Comparison of ENCODE assay signal across 31 cellular contexts in genomic region chr1:193649587-193649986, GRCh38.
"Had no signal": no experiment of that assay in that cellular context is flagged by ENCODE, and none has a peak within 500 bp of the region (broad histone marks: within the 10 kb centered on the region; RNA-seq: fewer than 3 reads in every experiment).

No MANE protein-coding gene starts in this region.

- H3K79me2 ChIP-seq: parathyroid adenoma had no signal

- H3K27ac ChIP-seq: neural progenitor cell, ovary, parathyroid adenoma, psoas muscle, skin epidermis, spleen, suprapubic skin, testis, tibial artery, transverse colon, upper lobe of right lung, uterus had no signal

- H3K9ac ChIP-seq: neural progenitor cell, parathyroid adenoma had no signal

- H3K36me3 ChIP-seq: neural progenitor cell, ovary, spleen, suprapubic skin, tibial artery, transverse colon, upper lobe of right lung, uterus had no signal

- H3K27me3 Mint-ChIP-seq: progenitor cell of endocrine pancreas; stimulated activated naive CD8-positive, alpha-beta T cell treated with anti-CD3 and anti-CD28 coated beads, Interleukin-15, amount 100 ng/mL, for 72 hours; type B pancreatic cell had no signal

- ATAC-seq: natural killer cell; psoas muscle; right cardiac atrium; sciatic nerve; stimulated activated memory B cell treated with anti-CD40 and anti-IgM and Interleukin-4, amounts not matched to agents 10 μg/mL and 1 μg/mL and 100 μg/mL, for 72 hours; stimulated activated naive CD8-positive, alpha-beta T cell treated with anti-CD3 and anti-CD28 coated beads, Interleukin-15, amount 100 ng/mL, for 72 hours; stimulated activated naive CD8-positive, alpha-beta T cell treated with anti-CD3 and anti-CD28 coated beads, Interleukin-15, Interleukin-2, amounts not matched to agents 100 U/mL and 50 U/mL, for 24 hours; upper lobe of right lung had no signal

- H3K36me3 Mint-ChIP-seq: neural progenitor cell, type B pancreatic cell had no signal

- H3K27me3 ChIP-seq: neural progenitor cell, ovary, spleen, suprapubic skin, testis, tibial artery, transverse colon, upper lobe of right lung, uterus had no signal

- H3K4me3 Mint-ChIP-seq: natural killer cell; nephron; neural progenitor cell; stimulated activated memory B cell treated with anti-CD40 and anti-IgM and Interleukin-4, amounts not matched to agents 10 μg/mL and 1 μg/mL and 100 μg/mL, for 72 hours; stimulated activated naive CD8-positive, alpha-beta T cell treated with anti-CD3 and anti-CD28 coated beads, Interleukin-15, amount 100 ng/mL, for 72 hours; type B pancreatic cell had no signal

- H3K4me1 ChIP-seq: neural progenitor cell, parathyroid adenoma, psoas muscle, spleen, suprapubic skin, testis, tibial artery, transverse colon, upper lobe of right lung, uterus had no signal

- H3K4me2 ChIP-seq: neural progenitor cell, smooth muscle cell had no signal

- H3K4me1 Mint-ChIP-seq: natural killer cell; nephron; neural progenitor cell; stimulated activated memory B cell treated with anti-CD40 and anti-IgM and Interleukin-4, amounts not matched to agents 10 μg/mL and 1 μg/mL and 100 μg/mL, for 72 hours; stimulated activated naive CD8-positive, alpha-beta T cell treated with anti-CD3 and anti-CD28 coated beads, Interleukin-15, amount 100 ng/mL, for 72 hours had no signal

- H2AFZ ChIP-seq: neural progenitor cell, parathyroid adenoma had no signal

- H3K27ac Mint-ChIP-seq: natural killer cell; nephron; neural progenitor cell; progenitor cell of endocrine pancreas; stimulated activated memory B cell treated with anti-CD40 and anti-IgM and Interleukin-4, amounts not matched to agents 10 μg/mL and 1 μg/mL and 100 μg/mL, for 72 hours; type B pancreatic cell had no signal

- H3K9me3 ChIP-seq: ovary, upper lobe of right lung, uterus had no signal

- DNase-seq: natural killer cell; occipital lobe; ovary; posterior cingulate gyrus; psoas muscle; right cardiac atrium; spleen; stimulated activated CD4-positive, alpha-beta T cell treated with anti-CD3 and anti-CD28 coated beads, Interleukin-12 subunit alpha, Interleukin-12 subunit beta, amount 100 ng/mL, for 4 hours; stimulated activated CD4-positive, alpha-beta T cell treated with anti-CD3 and anti-CD28 coated beads, Interleukin-1b, Interleukin-23, amount 100 ng/mL, for 48 hours; stimulated activated CD4-positive, alpha-beta T cell treated with anti-CD3 and anti-CD28 coated beads, Interleukin-4, amount 100 ng/mL, for 1 hour; stimulated activated CD4-positive, alpha-beta T cell treated with anti-CD3 and anti-CD28 coated beads, Interleukin-4, amount 100 ng/mL, for 4 hours; stimulated activated CD8-positive, alpha-beta memory T cell treated with anti-CD3 and anti-CD28 coated beads, Interleukin-4, amount 100 ng/mL, for 48 hours; stimulated activated naive CD4-positive, alpha-beta T cell; stimulated activated naive CD8-positive, alpha-beta T cell treated with anti-CD3 and anti-CD28 coated beads, Interleukin-15, amount 100 ng/mL, for 72 hours; stimulated activated naive CD8-positive, alpha-beta T cell treated with anti-CD3 and anti-CD28 coated beads, Interleukin-15, Interleukin-2, amounts not matched to agents 100 U/mL and 50 U/mL, for 24 hours; substantia nigra; testis; tibial artery; transverse colon; upper lobe of right lung; uterus had no signal

- H3K4me3 ChIP-seq: neural progenitor cell, ovary, psoas muscle, skin epidermis, smooth muscle cell, spleen, suprapubic skin, testis, tibial artery, transverse colon, upper lobe of right lung, uterus had no signal
